Comparison of ENCODE assay signal across 10 cellular contexts in the genomic region with DNA sequence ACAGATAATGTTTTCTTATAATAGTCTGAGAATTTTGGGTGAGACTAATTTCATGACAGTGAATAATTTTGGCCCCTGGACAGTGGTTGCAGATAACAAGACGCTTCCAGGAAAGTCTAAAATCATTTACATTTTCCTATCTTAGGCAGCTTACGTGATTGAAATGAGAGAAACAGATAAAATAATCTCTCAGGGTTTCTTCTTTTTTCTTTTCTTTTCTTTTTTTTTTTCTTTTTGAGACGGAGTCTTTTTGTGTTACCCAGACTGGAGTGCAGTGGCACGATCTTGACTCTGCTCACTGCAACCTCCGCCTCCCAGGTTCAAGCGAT.
DNase-seq lines count a peak whose midpoint lies in the region; ATAC-seq and TF ChIP-seq lines count a peak whose summit lies in the region.
"Had no signal": no experiment of that assay in that cellular context is flagged by ENCODE, and none has a peak within 500 bp of the region (broad histone marks: within the 10 kb centered on the region; RNA-seq: fewer than 3 reads in every experiment).

No MANE protein-coding gene starts in this region.

- no peaks in the 10 kb centered on the region for H3K27me3 ChIP-seq in SU-DHL-6 (ENCODE audit: low read length)

- H3K9me3 ChIP-seq in SU-DHL-6 (ENCODE audit: insufficient read depth, low read length): no peaks in the 10 kb centered on the region

- no peak for ATAC-seq in stimulated activated naive CD8-positive, alpha-beta T cell treated with anti-CD3 and anti-CD28 coated beads, Interleukin-15, amount 100 ng/mL, for 72 hours
- ATAC-seq in HG03108 (IDR thresholded peaks at IDR 0.05; ENCODE audit: unreplicated experiment): no peak
- ATAC-seq in GM21360 (IDR thresholded peaks at IDR 0.05; ENCODE audit: unreplicated experiment): no peak
- no peak for ATAC-seq in HG02798 (IDR thresholded peaks at IDR 0.05; ENCODE audit: poor library complexity, unreplicated experiment)

- no peaks in the 10 kb centered on the region for H3K36me3 ChIP-seq in SU-DHL-6 (ENCODE audit: low read length)
- H3K36me3 ChIP-seq: WERI-Rb-1 had no signal

- peaks cover under 1% of the 10 kb centered on the region; the same call in 1 of the 2 replicates for H3K79me2 ChIP-seq in SU-DHL-6 (ENCODE audit: insufficient read depth, low read length)

- peak overlapping the region; percentile 43 for H3K9ac ChIP-seq in SU-DHL-6 (ENCODE audit: low read length)

- H3K4me1 Mint-ChIP-seq in activated T-cell treated with anti-CD3 and anti-CD28 coated beads, Interleukin-2, amount 50 U/mL, for 24 hours (ENCODE audit: low read depth): peaks cover 63% of the 10 kb centered on the region
- H3K4me1 Mint-ChIP-seq in stimulated activated naive CD8-positive, alpha-beta T cell treated with anti-CD3 and anti-CD28 coated beads, Interleukin-15, amount 100 ng/mL, for 72 hours: peaks cover 70% of the 10 kb centered on the region

- H3K27me3 Mint-ChIP-seq in activated T-cell treated with anti-CD3 and anti-CD28 coated beads, Interleukin-2, amount 50 U/mL, for 24 hours: no peaks in the 10 kb centered on the region
- no peaks in the 10 kb centered on the region for H3K27me3 Mint-ChIP-seq in stimulated activated naive CD8-positive, alpha-beta T cell treated with anti-CD3 and anti-CD28 coated beads, Interleukin-15, amount 100 ng/mL, for 72 hours

- peak overlapping the region; percentile 46 for H3K4me2 ChIP-seq in SU-DHL-6 (ENCODE audit: low read depth, low read length, poor library complexity, severe bottlenecking)

- no peaks in the 10 kb centered on the region for H4K20me1 ChIP-seq in SU-DHL-6 (ENCODE audit: low read depth, low read length)

- peak overlapping the region; percentile 62 for H3K4me3 Mint-ChIP-seq in activated T-cell treated with anti-CD3 and anti-CD28 coated beads, Interleukin-2, amount 50 U/mL, for 24 hours
- peak overlapping the region; percentile 21 to 58 for H3K4me3 Mint-ChIP-seq in stimulated activated naive CD8-positive, alpha-beta T cell treated with anti-CD3 and anti-CD28 coated beads, Interleukin-15, amount 100 ng/mL, for 72 hours

- H3K27ac ChIP-seq in SU-DHL-6 (ENCODE audit: low read depth, low read length) (no peak overlapping the region), epithelial cell of prostate (peak overlapping the region; percentile 74)
- H3K27ac ChIP-seq: HL-60, WERI-Rb-1 had no signal

- peak overlapping the region; percentile 69 for H2AFZ ChIP-seq in SU-DHL-6 (ENCODE audit: low read depth, low read length, severe bottlenecking)

- no peak for TF ChIP-seq CTCF in SU-DHL-6 (IDR thresholded peaks at IDR 0.05; ENCODE audit: insufficient read depth, low read length, poor library complexity, severe bottlenecking)

- peaks cover 36% of the 10 kb centered on the region for H3F3A ChIP-seq in SU-DHL-6 (ENCODE audit: insufficient read depth)

- peak overlapping the region; percentile 80 for H3K27ac Mint-ChIP-seq in activated T-cell treated with anti-CD3 and anti-CD28 coated beads, Interleukin-2, amount 50 U/mL, for 24 hours
- peak overlapping the region; percentile 60 to 77 for H3K27ac Mint-ChIP-seq in stimulated activated naive CD8-positive, alpha-beta T cell treated with anti-CD3 and anti-CD28 coated beads, Interleukin-15, amount 100 ng/mL, for 72 hours

- no peaks in the 10 kb centered on the region for H3K9me2 ChIP-seq in SU-DHL-6 (replicated peaks; ENCODE audit: insufficient read depth, low read length)

- DNase-seq in activated T-cell treated with anti-CD3 and anti-CD28 coated beads, Interleukin-2, amount 50 U/mL, for 24 hours: no peak
- no peak for DNase-seq in activated T-cell treated with anti-CD3 and anti-CD28 coated beads for 4 hours
- no peak for DNase-seq in epithelial cell of prostate (ENCODE audit: low read depth, low spot score)
- no peak for DNase-seq in stimulated activated naive CD8-positive, alpha-beta T cell treated with anti-CD3 and anti-CD28 coated beads, Interleukin-15, amount 100 ng/mL, for 72 hours

- H3K4me3 ChIP-seq in SU-DHL-6 (ENCODE audit: insufficient read depth, low read length, poor library complexity, severe bottlenecking): no peak overlapping the region

- peaks cover 3% of the 10 kb centered on the region for H3K36me3 Mint-ChIP-seq in activated T-cell treated with anti-CD3 and anti-CD28 coated beads, Interleukin-2, amount 50 U/mL, for 24 hours (ENCODE audit: low read depth)

- H3K9me3 Mint-ChIP-seq in activated T-cell treated with anti-CD3 and anti-CD28 coated beads, Interleukin-2, amount 50 U/mL, for 24 hours: peaks cover 5% of the 10 kb centered on the region
- H3K9me3 Mint-ChIP-seq in stimulated activated naive CD8-positive, alpha-beta T cell treated with anti-CD3 and anti-CD28 coated beads, Interleukin-15, amount 100 ng/mL, for 72 hours: no peaks in the 10 kb centered on the region
